Comparison of ENCODE assay signal across 21 cellular contexts in the genomic region with DNA sequence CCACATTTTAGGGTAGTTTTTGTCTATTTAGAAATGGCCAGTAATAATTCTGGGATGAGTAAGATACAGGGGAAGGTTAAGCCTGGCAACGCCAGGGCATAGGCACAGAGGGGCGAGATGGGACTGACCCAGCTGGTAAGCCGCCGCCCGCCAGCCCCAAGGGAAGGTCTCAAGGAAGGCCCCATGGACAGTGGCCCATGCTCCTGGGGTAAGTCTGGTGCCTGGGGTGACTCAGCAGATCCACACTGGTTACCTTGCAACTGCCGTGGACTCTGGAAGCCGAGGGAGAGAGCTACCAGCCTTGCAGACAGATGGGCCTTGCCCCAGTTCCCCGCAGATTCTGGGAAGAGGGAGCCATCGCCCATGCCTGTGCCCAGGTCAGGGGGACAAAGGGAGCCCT.
DNase-seq lines count a peak whose midpoint lies in the region; ATAC-seq, FAIRE-seq and TF ChIP-seq lines count a peak whose summit lies in the region.
"Had no signal": no experiment of that assay in that cellular context is flagged by ENCODE, and none has a peak within 500 bp of the region (broad histone marks: within the 10 kb centered on the region; RNA-seq: fewer than 3 reads in every experiment).

No MANE protein-coding gene starts in this region.

- ATAC-seq in A549 (no peak), gastroesophageal sphincter (no peak), WTC11 (no peak)

- H3K36me3 Mint-ChIP-seq in T-helper 1 cell treated with Interleukin-12 subunit alpha and Interleukin-12 subunit beta and Interleukin-4 antibody, amounts not matched to agents 30 μg/mL and 1 μg/mL, for 36 hours (ENCODE audit: low read depth), result no peaks in the 10 kb centered on the region
- no peaks in the 10 kb centered on the region for H3K36me3 Mint-ChIP-seq in activated CD4-positive, alpha-beta memory T cell treated with anti-CD3 and anti-CD28 coated beads, Interleukin-2, amount 10 ng/mL, durations not matched to agents 7 days and 5 days (ENCODE audit: low read depth)
- H3K36me3 Mint-ChIP-seq in WTC11, result no peaks in the 10 kb centered on the region

- H3K27me3 ChIP-seq in gastroesophageal sphincter, result no peaks in the 10 kb centered on the region
- H3K27me3 ChIP-seq: neutrophil had no signal

- TF ChIP-seq CTCF in A549 (IDR thresholded peaks at IDR 0.05) (no peak), gastroesophageal sphincter (IDR thresholded peaks at IDR 0.05) (no peak), WTC11 (IDR thresholded peaks at IDR 0.05) (no peak)

- FAIRE-seq in A549 (lab: Jason Lieb, UNC), result no peak

- no peak for TF ChIP-seq RAD21 in A549 (conservative IDR thresholded peaks at IDR 0.05 in 1 of 2, IDR thresholded peaks at IDR 0.05 in 1 of 2)

- WGBS in A549 (ENCODE audit: missing lambda C conversion rate), result 93% methylated on average over 5 of the region's 9 CpGs
- WGBS in gastroesophageal sphincter (ENCODE audit: low coverage in 1 of 2), 2 donors, result 86% methylated on average over 7 of the region's 9 CpGs; no CpG with 5 or more reads in 1 of the 2 donors

- peak overlapping the region; percentile 43 to 82; a peak in 5 of 6 replicates for H3K27ac ChIP-seq in A549
- H3K27ac ChIP-seq in gastroesophageal sphincter, result peak overlapping the region in 3 of 4 donors; percentile 36 to 79 (median 53)
- H3K27ac ChIP-seq: 22Rv1, neutrophil had no signal

- no peak overlapping the region for H3K4me3 ChIP-seq in A549
- H3K4me3 ChIP-seq in gastroesophageal sphincter, result no peak overlapping the region
- H3K4me3 ChIP-seq: tibial nerve had no signal

- peaks cover 0 to 44% of the 10 kb centered on the region in 2 donors for H3K36me3 ChIP-seq in gastroesophageal sphincter

- H3K9me3 Mint-ChIP-seq in T-helper 1 cell treated with Interleukin-12 subunit alpha and Interleukin-12 subunit beta and Interleukin-4 antibody, amounts not matched to agents 30 μg/mL and 1 μg/mL, for 36 hours, result no peaks in the 10 kb centered on the region
- no peaks in the 10 kb centered on the region for H3K9me3 Mint-ChIP-seq in activated CD4-positive, alpha-beta memory T cell treated with anti-CD3 and anti-CD28 coated beads, Interleukin-2, amount 10 ng/mL, durations not matched to agents 7 days and 5 days
- no peaks in the 10 kb centered on the region for H3K9me3 Mint-ChIP-seq in WTC11

- H3K4me2 ChIP-seq in A549, result no peak overlapping the region

- DNase-seq in T-helper 1 cell, result no peak
- peak in 1 of 2 experiments; percentile 12 for DNase-seq in A549 (ENCODE audit: low read depth in 1 of 2, low spot score in 1 of 2)
- DNase-seq in activated CD4-positive, alpha-beta memory T cell treated with anti-CD3 and anti-CD28 coated beads, Interleukin-2, amount 10 ng/mL, durations not matched to agents 7 days and 5 days, result no peak
- no peak for DNase-seq in WTC11 (ENCODE audit: low spot score)
- no peak for DNase-seq in HPDE6-E6E7 (ENCODE audit: extremely low spot score)
- no peak for DNase-seq in NCI-H526 treated with DMSO at 0.1 percent for 48 hours (lab: John Stamatoyannopoulos, UW)
- DNase-seq: activated CD4-positive, CD25-positive, alpha-beta regulatory T cell; central memory CD4-positive, alpha-beta T cell; DMS 273 treated with DMSO at 0.1 percent for 48 hours; effector CD8-positive, alpha-beta T cell; GF-D8; islet precursor cell; NCI-H1048; NCI-H2029 treated with DMSO at 0.1 percent for 48 hours; NCI-H446 treated with DMSO at 0.1 percent for 48 hours; SHP77 had no signal

- no peaks in the 10 kb centered on the region for H3K9me3 ChIP-seq in A549
- no peaks in the 10 kb centered on the region for H3K9me3 ChIP-seq in gastroesophageal sphincter
- H3K9me3 ChIP-seq: neutrophil, tibial nerve had no signal

- H3K27ac Mint-ChIP-seq in T-helper 1 cell treated with Interleukin-12 subunit alpha and Interleukin-12 subunit beta and Interleukin-4 antibody, amounts not matched to agents 30 μg/mL and 1 μg/mL, for 36 hours, result peak overlapping the region; percentile 94
- H3K27ac Mint-ChIP-seq in activated CD4-positive, alpha-beta memory T cell treated with anti-CD3 and anti-CD28 coated beads, Interleukin-2, amount 10 ng/mL, durations not matched to agents 7 days and 5 days, result peak overlapping the region; percentile 84
- no peak overlapping the region for H3K27ac Mint-ChIP-seq in WTC11

- TF ChIP-seq EP300 in A549 (IDR thresholded peaks at IDR 0.05), result no peak
- TF ChIP-seq EP300 in gastroesophageal sphincter (IDR thresholded peaks at IDR 0.05), result no peak

- POLR2A ChIA-PET in A549 (lab: Yijun Ruan, JAX) (no interaction called here), WTC11 (lab: Charles Lee) (no interaction called here)
- POLR2A ChIA-PET in activated CD4-positive, alpha-beta memory T cell treated with anti-CD3 and anti-CD28 coated beads, Interleukin-2, amount 10 ng/mL, durations not matched to agents 7 days and 5 days (lab: Charles Lee), result interaction anchor here (0.9 to 2.0 kb wide), 4 partner anchors 10 to 95 kb away, joined by 3 to 6 read pairs (median 4); no protein-coding TSS in a partner anchor

- no peaks in the 10 kb centered on the region for H3K27me3 Mint-ChIP-seq in T-helper 1 cell treated with Interleukin-12 subunit alpha and Interleukin-12 subunit beta and Interleukin-4 antibody, amounts not matched to agents 30 μg/mL and 1 μg/mL, for 36 hours (ENCODE audit: low read depth)
- H3K27me3 Mint-ChIP-seq in activated CD4-positive, alpha-beta memory T cell treated with anti-CD3 and anti-CD28 coated beads, Interleukin-2, amount 10 ng/mL, durations not matched to agents 7 days and 5 days, result no peaks in the 10 kb centered on the region
- no peaks in the 10 kb centered on the region for H3K27me3 Mint-ChIP-seq in WTC11 (ENCODE audit: low read depth)

- no peak overlapping the region for H3K4me3 Mint-ChIP-seq in T-helper 1 cell treated with Interleukin-12 subunit alpha and Interleukin-12 subunit beta and Interleukin-4 antibody, amounts not matched to agents 30 μg/mL and 1 μg/mL, for 36 hours
- H3K4me3 Mint-ChIP-seq in activated CD4-positive, alpha-beta memory T cell treated with anti-CD3 and anti-CD28 coated beads, Interleukin-2, amount 10 ng/mL, durations not matched to agents 7 days and 5 days, result peak overlapping the region; percentile 62
- no peak overlapping the region for H3K4me3 Mint-ChIP-seq in WTC11

- peaks cover 19% of the 10 kb centered on the region for H3K4me1 Mint-ChIP-seq in T-helper 1 cell treated with Interleukin-12 subunit alpha and Interleukin-12 subunit beta and Interleukin-4 antibody, amounts not matched to agents 30 μg/mL and 1 μg/mL, for 36 hours (ENCODE audit: low read depth)
- H3K4me1 Mint-ChIP-seq in activated CD4-positive, alpha-beta memory T cell treated with anti-CD3 and anti-CD28 coated beads, Interleukin-2, amount 10 ng/mL, durations not matched to agents 7 days and 5 days, result peaks cover 36% of the 10 kb centered on the region
- no peaks in the 10 kb centered on the region for H3K4me1 Mint-ChIP-seq in WTC11

- CTCF ChIA-PET in A549 (lab: Yijun Ruan, JAX), result interaction anchor here (0.6 to 2.3 kb wide), 4 partner anchors 10 to 178 kb away, joined by 3 to 11 read pairs (median 4); no protein-coding TSS in a partner anchor
- CTCF ChIA-PET in activated CD4-positive, alpha-beta memory T cell treated with anti-CD3 and anti-CD28 coated beads, Interleukin-2, amount 10 ng/mL, durations not matched to agents 7 days and 5 days (lab: Charles Lee), result interaction anchor here (1.0 to 2.1 kb wide), 2 partner anchors 42 to 104 kb away, joined by 3 to 18 read pairs; no protein-coding TSS in a partner anchor
- CTCF ChIA-PET in WTC11 (lab: Charles Lee), result interaction anchor here (2.1 kb wide), 1 partner anchor 10 kb away, joined by 23 read pairs; no protein-coding TSS in a partner anchor

- TF ChIP-seq POLR2A in A549 (IDR thresholded peaks at IDR 0.05; ENCODE audit: low read length) (no peak), gastroesophageal sphincter (IDR thresholded peaks at IDR 0.05) (no peak)

- H3K4me1 ChIP-seq in A549 (peaks cover 13% of the 10 kb centered on the region), gastroesophageal sphincter (peaks cover 0 to 45% (median 6%) of the 10 kb centered on the region in 3 donors)

TF ChIP-seq in A549, 52 proteins besides CTCF, POLR2A, EP300 and RAD21:
- TF ChIP-seq, protein P1, sequence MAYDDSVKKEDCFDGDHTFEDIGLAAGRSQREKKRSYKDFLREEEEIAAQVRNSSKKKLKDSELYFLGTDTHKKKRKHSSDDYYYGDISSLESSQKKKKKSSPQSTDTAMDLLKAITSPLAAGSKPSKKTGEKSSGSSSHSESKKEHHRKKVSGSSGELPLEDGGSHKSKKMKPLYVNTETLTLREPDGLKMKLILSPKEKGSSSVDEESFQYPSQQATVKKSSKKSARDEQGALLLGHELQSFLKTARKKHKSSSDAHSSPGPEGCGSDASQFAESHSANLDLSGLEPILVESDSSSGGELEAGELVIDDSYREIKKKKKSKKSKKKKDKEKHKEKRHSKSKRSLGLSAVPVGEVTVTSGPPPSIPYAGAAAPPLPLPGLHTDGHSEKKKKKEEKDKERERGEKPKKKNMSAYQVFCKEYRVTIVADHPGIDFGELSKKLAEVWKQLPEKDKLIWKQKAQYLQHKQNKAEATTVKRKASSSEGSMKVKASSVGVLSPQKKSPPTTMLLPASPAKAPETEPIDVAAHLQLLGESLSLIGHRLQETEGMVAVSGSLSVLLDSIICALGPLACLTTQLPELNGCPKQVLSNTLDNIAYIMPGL (CRISPR knock-in tag; IDR thresholded peaks at IDR 0.05; ENCODE audit: borderline replicate concordance), result no peak
- peak; percentile 42 for TF ChIP-seq MAFK (IDR thresholded peaks at IDR 0.05; ENCODE audit: partially characterized antibody)

TF ChIP-seq in WTC11, 78 proteins besides CTCF, POLR2A, EP300 and RAD21 (continues in another document):
- no peak for TF ChIP-seq ERG (CRISPR knock-in tag; IDR thresholded peaks at IDR 0.05)
- no peak for TF ChIP-seq ATF1 (CRISPR knock-in tag; IDR thresholded peaks at IDR 0.05)
- no peak for TF ChIP-seq KAT7 (CRISPR knock-in tag; IDR thresholded peaks at IDR 0.05; ENCODE audit: borderline replicate concordance)
